In the genomic region with DNA sequence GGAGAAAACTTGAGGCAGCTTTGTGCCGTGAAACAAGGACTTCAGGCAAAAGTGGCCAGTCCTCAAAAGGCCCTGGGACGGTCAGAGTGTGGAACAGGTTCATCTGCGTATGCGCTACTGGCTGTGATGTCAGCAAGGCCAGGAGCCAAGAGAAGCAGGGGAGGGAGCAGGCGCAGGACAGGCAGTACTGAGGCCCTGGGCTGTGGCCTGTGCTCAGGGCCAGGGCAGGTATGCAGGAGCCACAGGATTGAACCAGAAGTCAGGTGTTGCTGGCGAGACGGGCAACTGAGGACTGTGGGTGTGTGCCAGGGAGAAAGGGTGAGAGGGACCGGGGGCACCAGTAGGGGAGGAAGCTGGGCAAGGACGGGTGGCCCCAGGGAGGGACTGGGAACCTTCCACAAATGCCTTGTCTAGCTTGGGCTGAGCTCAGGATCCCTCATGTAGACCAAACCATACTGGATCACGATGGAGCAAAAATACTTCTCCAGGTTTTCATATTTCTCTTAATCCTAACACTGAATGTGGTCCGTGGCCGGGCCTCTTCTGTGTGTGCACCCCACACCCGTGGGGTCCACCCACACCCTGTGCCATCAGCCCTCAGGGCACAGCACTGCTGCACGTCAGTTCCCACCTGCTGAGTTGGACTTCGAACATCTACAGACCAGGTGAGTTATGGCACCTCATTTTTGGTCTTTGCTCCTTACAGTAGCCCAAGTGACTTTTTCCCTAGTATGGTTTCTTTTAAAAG, we compare ENCODE assay signal across 22 cellular contexts.
"Had no signal": no experiment of that assay in that cellular context is flagged by ENCODE, and none has a peak within 500 bp of the region (broad histone marks: within the 10 kb centered on the region; RNA-seq: fewer than 3 reads in every experiment).

No MANE protein-coding gene starts in this region.

- H3K36me3 ChIP-seq: pancreas had no signal

- ATAC-seq: left lobe of liver, pancreas, right cardiac atrium had no signal

- H3K27me3 ChIP-seq: pancreas, tibial nerve had no signal

- H3K4me1 Mint-ChIP-seq: activated naive CD8-positive, alpha-beta T cell treated with anti-CD3 and anti-CD28 coated beads for 36 hours; nephron had no signal

- H3K4me3 ChIP-seq: coronary artery, lung, pancreas, tibial nerve had no signal

- H3K27me3 Mint-ChIP-seq: activated naive CD8-positive, alpha-beta T cell treated with anti-CD3 and anti-CD28 coated beads for 36 hours; stimulated activated naive CD8-positive, alpha-beta T cell treated with anti-CD3 and anti-CD28 coated beads, Interleukin-15, Interleukin-2, amounts not matched to agents 100 ng/mL and 50 ng/mL, for 24 hours had no signal

- H3K4me3 Mint-ChIP-seq: activated naive CD8-positive, alpha-beta T cell treated with anti-CD3 and anti-CD28 coated beads for 36 hours; nephron; stimulated activated naive CD8-positive, alpha-beta T cell treated with anti-CD3 and anti-CD28 coated beads, Interleukin-15, Interleukin-2, amounts not matched to agents 100 ng/mL and 50 ng/mL, for 24 hours had no signal

- DNase-seq: activated CD4-positive, alpha-beta T cell treated with anti-CD3 and anti-CD28 coated beads for 4 hours; activated CD4-positive, alpha-beta T cell treated with anti-CD3 and anti-CD28 coated beads, Interleukin-2, amount 50 U/mL, for 48 hours; activated CD4-positive, CD25-positive, alpha-beta regulatory T cell; activated CD8-positive, alpha-beta memory T cell treated with anti-CD3 and anti-CD28 coated beads, Interleukin-2, amount 50 U/mL, for 48 hours; activated naive CD4-positive, alpha-beta T cell treated with Interleukin-2 at 50 U/mL for 16 hours; activated naive CD8-positive, alpha-beta T cell treated with anti-CD3 and anti-CD28 coated beads for 36 hours; activated T-cell treated with anti-CD3 and anti-CD28 coated beads, Interleukin-2, amount 50 U/mL, for 48 hours; kidney; midbrain; pancreas; right cardiac atrium; stimulated activated CD4-positive, alpha-beta T cell treated with anti-CD3 and anti-CD28 coated beads, Interleukin-12 subunit alpha, Interleukin-12 subunit beta, amount 100 ng/mL, for 4 hours; stimulated activated CD4-positive, alpha-beta T cell treated with anti-CD3 and anti-CD28 coated beads, Interleukin-4, amount 100 ng/mL, for 4 hours; T-helper 1 cell; T-helper 9 cell had no signal

- H3K27ac Mint-ChIP-seq: activated naive CD8-positive, alpha-beta T cell treated with anti-CD3 and anti-CD28 coated beads for 36 hours; nephron; stimulated activated naive CD8-positive, alpha-beta T cell treated with anti-CD3 and anti-CD28 coated beads, Interleukin-15, Interleukin-2, amounts not matched to agents 100 ng/mL and 50 ng/mL, for 24 hours had no signal

- FAIRE-seq: astrocyte, kidney, pancreas had no signal

- H3K4me1 ChIP-seq: pancreas, tibial nerve had no signal

- H3K9me3 Mint-ChIP-seq: activated naive CD8-positive, alpha-beta T cell treated with anti-CD3 and anti-CD28 coated beads for 36 hours; stimulated activated naive CD8-positive, alpha-beta T cell treated with anti-CD3 and anti-CD28 coated beads, Interleukin-15, Interleukin-2, amounts not matched to agents 100 ng/mL and 50 ng/mL, for 24 hours had no signal

- H3K9me3 ChIP-seq: pancreas, tibial nerve had no signal

- H3K27ac ChIP-seq: coronary artery, pancreas, tibial nerve had no signal
